Comparison of ENCODE assay signal across 1 cellular context in the genomic region with DNA sequence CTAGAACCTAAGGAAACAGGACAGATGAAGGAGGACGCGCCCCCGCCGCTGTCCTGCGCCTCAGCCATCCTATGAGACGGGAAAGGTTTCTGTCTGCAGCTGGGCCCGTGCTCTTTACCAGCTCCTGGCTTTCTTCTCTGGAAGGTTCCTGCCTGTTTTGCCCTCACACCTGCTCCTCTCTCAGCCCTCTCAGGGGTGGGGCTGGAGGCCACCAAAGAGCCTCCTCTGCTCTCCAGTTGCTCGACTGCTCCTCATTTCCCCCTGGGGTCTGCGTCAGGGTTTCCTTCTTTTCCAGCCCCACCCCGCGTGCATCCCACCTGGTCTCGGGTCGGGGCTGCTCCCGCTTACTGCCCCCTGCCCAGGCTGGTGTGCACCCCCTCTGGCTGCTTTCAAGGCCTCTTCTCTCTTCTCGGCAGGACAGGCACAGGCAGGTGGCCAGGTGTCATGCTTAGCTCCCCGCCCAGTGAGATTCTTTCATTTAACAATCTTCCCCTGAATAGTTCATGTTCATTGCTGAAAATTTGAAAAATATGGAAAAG.
TF ChIP-seq lines count a peak whose summit lies in the region.

No MANE protein-coding gene starts in this region.

TF ChIP-seq in WTC11, 78 proteins besides CTCF, POLR2A, EP300 and RAD21 (continued from another document):
- no peak for TF ChIP-seq ZNF317 (CRISPR knock-in tag; IDR thresholded peaks at IDR 0.05; ENCODE audit: borderline replicate concordance, low read depth)
- no peak for TF ChIP-seq CREB1 (CRISPR knock-in tag; IDR thresholded peaks at IDR 0.05)
- TF ChIP-seq, protein P1, sequence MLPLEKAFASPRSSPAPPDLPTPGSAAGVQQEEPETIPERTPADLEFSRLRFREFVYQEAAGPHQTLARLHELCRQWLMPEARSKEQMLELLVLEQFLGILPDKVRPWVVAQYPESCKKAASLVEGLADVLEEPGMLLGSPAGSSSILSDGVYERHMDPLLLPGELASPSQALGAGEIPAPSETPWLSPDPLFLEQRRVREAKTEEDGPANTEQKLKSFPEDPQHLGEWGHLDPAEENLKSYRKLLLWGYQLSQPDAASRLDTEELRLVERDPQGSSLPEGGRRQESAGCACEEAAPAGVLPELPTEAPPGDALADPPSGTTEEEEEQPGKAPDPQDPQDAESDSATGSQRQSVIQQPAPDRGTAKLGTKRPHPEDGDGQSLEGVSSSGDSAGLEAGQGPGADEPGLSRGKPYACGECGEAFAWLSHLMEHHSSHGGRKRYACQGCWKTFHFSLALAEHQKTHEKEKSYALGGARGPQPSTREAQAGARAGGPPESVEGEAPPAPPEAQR (CRISPR knock-in tag; IDR thresholded peaks at IDR 0.05) = no peak
- TF ChIP-seq, protein P2, sequence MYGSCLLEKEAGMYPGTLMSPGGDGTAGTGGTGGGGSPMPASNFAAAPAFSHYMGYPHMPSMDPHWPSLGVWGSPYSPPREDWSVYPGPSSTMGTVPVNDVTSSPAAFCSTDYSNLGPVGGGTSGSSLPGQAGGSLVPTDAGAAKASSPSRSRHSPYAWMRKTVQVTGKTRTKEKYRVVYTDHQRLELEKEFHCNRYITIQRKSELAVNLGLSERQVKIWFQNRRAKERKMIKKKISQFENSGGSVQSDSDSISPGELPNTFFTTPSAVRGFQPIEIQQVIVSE (CRISPR knock-in tag; IDR thresholded peaks at IDR 0.05; ENCODE audit: borderline replicate concordance) = no peak
- no peak for TF ChIP-seq JUN (CRISPR knock-in tag; IDR thresholded peaks at IDR 0.05)
- no peak for TF ChIP-seq KAT7 (CRISPR knock-in tag; IDR thresholded peaks at IDR 0.05; ENCODE audit: borderline replicate concordance)
- TF ChIP-seq, protein P3, sequence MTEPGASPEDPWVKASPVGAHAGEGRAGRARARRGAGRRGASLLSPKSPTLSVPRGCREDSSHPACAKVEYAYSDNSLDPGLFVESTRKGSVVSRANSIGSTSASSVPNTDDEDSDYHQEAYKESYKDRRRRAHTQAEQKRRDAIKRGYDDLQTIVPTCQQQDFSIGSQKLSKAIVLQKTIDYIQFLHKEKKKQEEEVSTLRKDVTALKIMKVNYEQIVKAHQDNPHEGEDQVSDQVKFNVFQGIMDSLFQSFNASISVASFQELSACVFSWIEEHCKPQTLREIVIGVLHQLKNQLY (CRISPR knock-in tag; IDR thresholded peaks at IDR 0.05) = no peak
- TF ChIP-seq PRRX2 (CRISPR knock-in tag; IDR thresholded peaks at IDR 0.05) = no peak
